1 cellular context compared by ENCODE assay signal in genomic region chr12:128797119-128798118, GRCh38.
TF ChIP-seq lines count a peak whose summit lies in the region.

No MANE protein-coding gene starts in this region.

TF ChIP-seq in HepG2, 621 proteins besides CTCF, POLR2A, EP300 and RAD21:
- TF ChIP-seq PHF5A (CRISPR knock-in tag; IDR thresholded peaks at IDR 0.05; ENCODE audit: low read depth, unreplicated experiment) = no peak
